Comparison of ENCODE assay signal across 1 cellular context in genomic region chr10:63670291-63670898, GRCh38.
TF ChIP-seq lines count a peak whose summit lies in the region.

No MANE protein-coding gene starts in this region.

TF ChIP-seq in liver, 16 proteins besides CTCF, POLR2A, EP300 and RAD21 (continued from another document):
- peak; percentile 87 for TF ChIP-seq REST (IDR thresholded peaks at IDR 0.05)
- TF ChIP-seq EGR1 (IDR thresholded peaks at IDR 0.05; ENCODE audit: low read depth in 2 of 2): no peak
- peak; percentile 74 for TF ChIP-seq NR2F2 (IDR thresholded peaks at IDR 0.05)
- no peak for TF ChIP-seq TAF1 (conservative IDR thresholded peaks at IDR 0.05)
- TF ChIP-seq FOXA2 (IDR thresholded peaks at IDR 0.05): no peak
- TF ChIP-seq MAX (IDR thresholded peaks at IDR 0.05): peak; percentile 34
- TF ChIP-seq, protein P1, sequence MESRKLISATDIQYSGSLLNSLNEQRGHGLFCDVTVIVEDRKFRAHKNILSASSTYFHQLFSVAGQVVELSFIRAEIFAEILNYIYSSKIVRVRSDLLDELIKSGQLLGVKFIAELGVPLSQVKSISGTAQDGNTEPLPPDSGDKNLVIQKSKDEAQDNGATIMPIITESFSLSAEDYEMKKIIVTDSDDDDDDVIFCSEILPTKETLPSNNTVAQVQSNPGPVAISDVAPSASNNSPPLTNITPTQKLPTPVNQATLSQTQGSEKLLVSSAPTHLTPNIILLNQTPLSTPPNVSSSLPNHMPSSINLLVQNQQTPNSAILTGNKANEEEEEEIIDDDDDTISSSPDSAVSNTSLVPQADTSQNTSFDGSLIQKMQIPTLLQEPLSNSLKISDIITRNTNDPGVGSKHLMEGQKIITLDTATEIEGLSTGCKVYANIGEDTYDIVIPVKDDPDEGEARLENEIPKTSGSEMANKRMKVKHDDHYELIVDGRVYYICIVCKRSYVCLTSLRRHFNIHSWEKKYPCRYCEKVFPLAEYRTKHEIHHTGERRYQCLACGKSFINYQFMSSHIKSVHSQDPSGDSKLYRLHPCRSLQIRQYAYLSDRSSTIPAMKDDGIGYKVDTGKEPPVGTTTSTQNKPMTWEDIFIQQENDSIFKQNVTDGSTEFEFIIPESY (IDR thresholded peaks at IDR 0.05): no peak
- no peak for TF ChIP-seq HNF4G (IDR thresholded peaks at IDR 0.05)
- no peak for TF ChIP-seq HNF4A (conservative IDR thresholded peaks at IDR 0.05)
- TF ChIP-seq, protein P2, sequence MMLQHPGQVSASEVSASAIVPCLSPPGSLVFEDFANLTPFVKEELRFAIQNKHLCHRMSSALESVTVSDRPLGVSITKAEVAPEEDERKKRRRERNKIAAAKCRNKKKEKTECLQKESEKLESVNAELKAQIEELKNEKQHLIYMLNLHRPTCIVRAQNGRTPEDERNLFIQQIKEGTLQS (IDR thresholded peaks at IDR 0.05): no peak
- TF ChIP-seq JUND (IDR thresholded peaks at IDR 0.05): no peak
- TF ChIP-seq RXRA (IDR thresholded peaks at IDR 0.05): peak in 1 of 2 donors; percentile 29
- TF ChIP-seq SP1 (IDR thresholded peaks at IDR 0.05): peak; percentile 46
